ENCODE assay signal across 16 cellular contexts in the genomic region with DNA sequence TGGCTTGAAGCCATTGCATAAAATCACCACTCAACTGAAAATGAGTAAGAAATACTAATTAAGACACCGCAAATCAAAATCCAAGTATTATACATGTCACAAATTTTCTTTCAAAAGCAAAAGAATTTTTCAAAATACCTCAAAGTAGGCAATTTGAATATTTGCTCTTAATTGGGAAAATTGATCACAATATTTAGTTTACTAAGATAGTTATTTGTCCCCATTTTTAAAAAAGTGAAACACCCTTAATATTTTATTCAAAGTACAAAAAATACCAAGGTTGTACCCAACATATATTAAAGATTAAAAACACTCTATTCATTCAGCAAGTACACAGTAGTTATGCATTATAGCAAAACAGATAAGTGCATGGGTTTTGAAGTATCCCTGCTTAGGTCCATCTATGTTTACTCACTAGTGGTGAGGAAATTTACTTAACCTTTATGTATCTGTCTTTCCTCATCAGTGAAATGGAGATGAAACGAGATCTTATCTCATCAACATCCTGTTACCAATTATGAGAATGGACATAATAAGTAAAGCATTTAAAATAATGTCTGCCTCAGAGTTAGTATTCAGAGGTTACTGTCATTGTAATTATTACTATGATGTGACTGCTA. TPM values are rescaled to one million over a fixed set of nuclear protein-coding genes. Genes with fewer than 3 reads are reported as not detected.
DNase-seq lines count a peak whose midpoint lies in the region; ATAC-seq, FAIRE-seq and TF ChIP-seq lines count a peak whose summit lies in the region.
"Had no signal": no experiment of that assay in that cellular context is flagged by ENCODE, and none has a peak within 500 bp of the region (broad histone marks: within the 10 kb centered on the region; RNA-seq: fewer than 3 reads in every experiment).

No MANE protein-coding gene starts in this region.

- no peak overlapping the region for H3K9ac ChIP-seq in astrocyte (ENCODE audit: low read length)

- H3K36me3 Mint-ChIP-seq in astrocyte (ENCODE audit: low read depth, unreplicated experiment) (peaks cover 6% of the 10 kb centered on the region), T-helper 17 cell (ENCODE audit: low read depth) (no peaks in the 10 kb centered on the region)

- no peak for FAIRE-seq in astrocyte (lab: Jason Lieb, UNC)
- FAIRE-seq: colon had no signal

- no peak overlapping the region for H3K4me3 ChIP-seq in BJ (ENCODE audit: low read depth, low read length)
- H3K4me3 ChIP-seq in astrocyte (ENCODE audit: insufficient read depth, low read depth, low read length), result no peak overlapping the region
- H3K4me3 ChIP-seq: adrenal gland, esophagus muscularis mucosa had no signal

- H3K79me2 ChIP-seq in astrocyte (ENCODE audit: insufficient read depth, low read length), result peaks cover 26% of the 10 kb centered on the region

- H3K4me3 Mint-ChIP-seq in astrocyte (ENCODE audit: unreplicated experiment) (no peak overlapping the region), T-helper 17 cell (no peak overlapping the region)
- H3K4me3 Mint-ChIP-seq: CD4-positive, alpha-beta T cell; IgD-negative memory B cell had no signal

- no peak overlapping the region for H2AFZ ChIP-seq in astrocyte (ENCODE audit: low read depth, low read length)

- ATAC-seq in GM18508 (IDR thresholded peaks at IDR 0.05; ENCODE audit: insufficient read depth, unreplicated experiment), result peak; percentile 49
- no peak for ATAC-seq in HG02759 (IDR thresholded peaks at IDR 0.05; ENCODE audit: unreplicated experiment)
- ATAC-seq in T-helper 17 cell, result no peak

- peaks cover 4% of the 10 kb centered on the region for H3K4me1 Mint-ChIP-seq in astrocyte (ENCODE audit: low read depth, unreplicated experiment)
- H3K4me1 Mint-ChIP-seq in T-helper 17 cell, result peaks cover 25% of the 10 kb centered on the region

- H3K9me3 ChIP-seq in astrocyte (ENCODE audit: insufficient read depth, low read depth, low read length) (no peaks in the 10 kb centered on the region), T-helper 17 cell (ENCODE audit: control insufficient read depth, low read length, poor library complexity, severe bottlenecking) (no peaks in the 10 kb centered on the region)
- H3K9me3 ChIP-seq: adrenal gland, esophagus muscularis mucosa had no signal

- POLR2A ChIA-PET in BJ (lab: Charles Lee), result no interaction called here

- CTCF ChIA-PET in BJ (lab: Yijun Ruan, JAX), result no interaction called here

- no peak overlapping the region for H3K27ac ChIP-seq in astrocyte (ENCODE audit: low read depth, low read length)
- H3K27ac ChIP-seq: esophagus muscularis mucosa had no signal

- H3K27ac Mint-ChIP-seq in astrocyte (ENCODE audit: unreplicated experiment) (no peak overlapping the region), T-helper 17 cell (no peak overlapping the region)
- H3K27ac Mint-ChIP-seq: CD4-positive, alpha-beta T cell had no signal

- no peaks in the 10 kb centered on the region for H3K27me3 Mint-ChIP-seq in astrocyte (ENCODE audit: low read depth, unreplicated experiment)
- no peaks in the 10 kb centered on the region for H3K27me3 Mint-ChIP-seq in T-helper 17 cell
- H3K27me3 Mint-ChIP-seq: CD4-positive, alpha-beta T cell; IgD-negative memory B cell had no signal

- H3K36me3 ChIP-seq in BJ (ENCODE audit: control insufficient read depth, insufficient read depth, low read length) (no peaks in the 10 kb centered on the region), astrocyte (ENCODE audit: insufficient read depth, low read length) (no peaks in the 10 kb centered on the region)
- H3K36me3 ChIP-seq: adrenal gland had no signal

- TF ChIP-seq CTCF in BJ (IDR thresholded peaks at IDR 0.05; ENCODE audit: insufficient read depth, low read depth, low read length) (no peak), astrocyte (IDR thresholded peaks at IDR 0.05; ENCODE audit: insufficient read depth, low read depth, low read length) (no peak)

- peaks cover 17% of the 10 kb centered on the region for H4K20me1 ChIP-seq in astrocyte (ENCODE audit: insufficient read depth, low read length)

- H3K4me2 ChIP-seq in astrocyte (ENCODE audit: low read length), result no peak overlapping the region

- no peaks in the 10 kb centered on the region for H3K4me1 ChIP-seq in astrocyte (ENCODE audit: insufficient read depth, low read length)

- H3K27me3 ChIP-seq in BJ (ENCODE audit: control insufficient read depth, insufficient read depth, low read length), result no peaks in the 10 kb centered on the region
- H3K27me3 ChIP-seq in astrocyte (ENCODE audit: insufficient read depth, low read length), result no peaks in the 10 kb centered on the region
- H3K27me3 ChIP-seq: adrenal gland, esophagus muscularis mucosa had no signal

- no peaks in the 10 kb centered on the region for H3K9me3 Mint-ChIP-seq in astrocyte (ENCODE audit: unreplicated experiment)
- H3K9me3 Mint-ChIP-seq: CD4-positive, alpha-beta T cell had no signal

- DNase-seq in BJ (ENCODE audit: low read depth), result peak; percentile 17
- peak; percentile 19 for DNase-seq in NCI-H2196 (lab: John Stamatoyannopoulos, UW; ENCODE audit: unreplicated experiment)
- peak; percentile 2 for DNase-seq in astrocyte (ENCODE audit: low read depth)
- no peak for DNase-seq in RKO (ENCODE audit: low spot score)
- no peak for DNase-seq in midbrain (lab: John Stamatoyannopoulos, UW)
- no peak for DNase-seq in T-helper 17 cell
- DNase-seq: activated CD4-positive, alpha-beta T cell treated with anti-CD3 and anti-CD28 coated beads for 1 hour; activated T-cell treated with anti-CD3 and anti-CD28 coated beads, Interleukin-2, amount 50 U/mL, for 48 hours; CD4-positive, alpha-beta T cell; NCI-H187 had no signal

RNA-seq across cellular contexts. Expression of a gene that starts 35.1 kb away (rescaled TPM):
- polyA plus RNA-seq in BJ (2011; rRNA removed), result 5.6 and 11.8 TPM in 2 replicates
- 7.7 and 8.1 TPM in 2 replicates for polyA minus RNA-seq in BJ (2011; rRNA and poly(A)+ RNA removed)
- total RNA-seq in astrocyte (17.5 and 17.9 TPM in 2 replicates), T-helper 17 cell (10 to 100 TPM; 10.1 to 10.6 TPM)

Comparison
In these comparisons a context has a peak if more than half of its experiments do, and no peak if none do; other contexts are left out.
1. DNase-seq: peak in BJ (single experiment), NCI-H2196 (single experiment) and astrocyte (single experiment); none in RKO (single experiment), midbrain (single experiment) and T-helper 17 cell (0 of 3).